Comparison of ENCODE assay signal across 17 cellular contexts in genomic region chr1:55262822-55263221, GRCh38. TPM values are rescaled to one million over a fixed set of nuclear protein-coding genes. Genes with fewer than 3 reads are reported as not detected.
DNase-seq lines count a peak whose midpoint lies in the region; ATAC-seq and TF ChIP-seq lines count a peak whose summit lies in the region.
"Had no signal": no experiment of that assay in that cellular context is flagged by ENCODE, and none has a peak within 500 bp of the region (broad histone marks: within the 10 kb centered on the region; RNA-seq: fewer than 3 reads in every experiment).

No MANE protein-coding gene starts in this region.

- H3K27ac ChIP-seq in left lung, result no peak overlapping the region
- H3K27ac ChIP-seq: colonic mucosa, hepatocyte had no signal

- TF ChIP-seq CTCF in left lung (IDR thresholded peaks at IDR 0.05), result no peak

- ATAC-seq in left lung, result no peak
- ATAC-seq: sciatic nerve had no signal

- DNase-seq in H4 (ENCODE audit: low spot score) (peak; percentile 26), RPMI8226 (peak; percentile 76), fibroblast of gingiva (ENCODE audit: low read depth) (peak; percentile 43), stromal cell of bone marrow (ENCODE audit: low read depth) (peak; percentile 79), hippocampal formation (lab: John Stamatoyannopoulos, UW) (no peak), germinal center (ENCODE audit: low spot score) (no peak), left lung (no peak)
- DNase-seq: activated B cell treated with CpG ODN at 0.5 μM for 24 hours, amniotic stem cell, C1 segment of cervical spinal cord, colonic mucosa, DMS53, NCI-H1092 treated with DMSO at 0.1 percent for 48 hours, Right ventricle myocardium superior, T-helper 1 cell had no signal

- H3K27me3 ChIP-seq in left lung, result no peaks in the 10 kb centered on the region
- H3K27me3 ChIP-seq: colonic mucosa, hepatocyte had no signal

- H3K4me1 ChIP-seq in left lung, result no peaks in the 10 kb centered on the region
- H3K4me1 ChIP-seq: colonic mucosa had no signal

- no peaks in the 10 kb centered on the region for H3K9me3 ChIP-seq in left lung
- H3K9me3 ChIP-seq: colonic mucosa had no signal

- intact Hi-C loops in left lung (cut with DNase I), result no loop called here

- no peak overlapping the region for H3K4me3 ChIP-seq in left lung
- H3K4me3 ChIP-seq: colonic mucosa, hepatocyte had no signal

- H3K36me3 ChIP-seq in left lung, result no peaks in the 10 kb centered on the region
- H3K36me3 ChIP-seq: colonic mucosa had no signal

RNA-seq across cellular contexts. Expression of gene USP24, which starts 47.7 kb away (rescaled TPM):
- 18.0 and 20.4 TPM in 2 replicates for total RNA-seq in H4 (2014; rRNA removed; shearing (Covaris generic))
- total RNA-seq in left lung, result 10 to 100 TPM; 26.1 to 42.3 TPM

Comparison
In these comparisons a context has a peak if more than half of its experiments do, and no peak if none do; other contexts are left out.
1. DNase-seq: peak in H4 (single experiment), RPMI8226 (single experiment), fibroblast of gingiva (single experiment) and stromal cell of bone marrow (single experiment); none in hippocampal formation (0 of 2), germinal center (single experiment) and left lung (0 of 2).